Comparison of ENCODE assay signal across 27 cellular contexts in genomic region chr2:67002618-67003371, GRCh38.
A peak's percentile ranks its signal among the peaks of the same experiment; 100 is the strongest.
DNase-seq lines count a peak whose midpoint lies in the region; TF ChIP-seq lines count a peak whose summit lies in the region.
"Had no signal": no experiment of that assay in that cellular context is flagged by ENCODE, and none has a peak within 500 bp of the region (broad histone marks: within the 10 kb centered on the region; RNA-seq: fewer than 3 reads in every experiment).

No MANE protein-coding gene starts in this region.

- POLR2A ChIA-PET in CD8-positive, alpha-beta memory T cell (lab: Charles Lee) = no interaction called here

- H3K4me1 Mint-ChIP-seq in progenitor cell of endocrine pancreas (ENCODE audit: low read depth) = peaks cover 7% of the 10 kb centered on the region
- H3K4me1 Mint-ChIP-seq in CD8-positive, alpha-beta memory T cell = no peaks in the 10 kb centered on the region
- H3K4me1 Mint-ChIP-seq: activated naive CD8-positive, alpha-beta T cell treated with anti-CD3 and anti-CD28 coated beads, Interleukin-2, amount 10 ng/mL, durations not matched to agents 7 days and 5 days; naive B cell had no signal

- peaks cover 15% of the 10 kb centered on the region for H3K9me3 Mint-ChIP-seq in progenitor cell of endocrine pancreas (ENCODE audit: low read depth)
- peaks cover 0 to 8% (median 3%) of the 10 kb centered on the region in 5 donors for H3K9me3 Mint-ChIP-seq in CD8-positive, alpha-beta memory T cell

- peaks cover 2% of the 10 kb centered on the region for H3K36me3 Mint-ChIP-seq in progenitor cell of endocrine pancreas (ENCODE audit: insufficient read depth)
- H3K36me3 Mint-ChIP-seq in CD8-positive, alpha-beta memory T cell = no peaks in the 10 kb centered on the region
- H3K36me3 Mint-ChIP-seq: activated naive CD8-positive, alpha-beta T cell treated with anti-CD3 and anti-CD28 coated beads, Interleukin-2, amount 10 ng/mL, durations not matched to agents 7 days and 5 days; naive B cell had no signal

- no peak overlapping the region for H3K27ac Mint-ChIP-seq in progenitor cell of endocrine pancreas
- no peak overlapping the region for H3K27ac Mint-ChIP-seq in CD8-positive, alpha-beta memory T cell
- H3K27ac Mint-ChIP-seq: activated naive CD8-positive, alpha-beta T cell treated with anti-CD3 and anti-CD28 coated beads, Interleukin-2, amount 10 ng/mL, durations not matched to agents 7 days and 5 days; naive B cell; stimulated activated naive CD8-positive, alpha-beta T cell treated with anti-CD3 and anti-CD28 coated beads, Interleukin-15, Interleukin-2, amounts not matched to agents 100 ng/mL and 50 ng/mL, for 24 hours had no signal

- no peaks in the 10 kb centered on the region for H3K36me3 ChIP-seq in CD8-positive, alpha-beta memory T cell (ENCODE audit: insufficient read depth, low read length)
- H3K36me3 ChIP-seq: gastroesophageal sphincter had no signal

- H3K4me3 ChIP-seq in astrocyte of the spinal cord (ENCODE audit: low read depth, low read length) = no peak overlapping the region
- no peak overlapping the region for H3K4me3 ChIP-seq in fibroblast of mammary gland (ENCODE audit: control insufficient read depth, low read depth, low read length)
- H3K4me3 ChIP-seq in CD8-positive, alpha-beta memory T cell (ENCODE audit: low read length) = no peak overlapping the region
- H3K4me3 ChIP-seq: gastroesophageal sphincter, GM12878, SK-N-MC, skin epidermis had no signal

- H3K9me3 ChIP-seq in CD8-positive, alpha-beta memory T cell (ENCODE audit: low read length) = no peaks in the 10 kb centered on the region
- H3K9me3 ChIP-seq: gastroesophageal sphincter had no signal

- no peak overlapping the region for H3K27ac ChIP-seq in CD8-positive, alpha-beta memory T cell (ENCODE audit: low read depth, low read length)
- H3K27ac ChIP-seq: 22Rv1, gastroesophageal sphincter, SK-N-MC, skin epidermis had no signal

- DNase-seq in DMS53 (lab: John Stamatoyannopoulos, UW) (peak; percentile 4), DMS53 treated with DMSO at 0.1 percent for 48 hours (lab: John Stamatoyannopoulos, UW; ENCODE audit: unreplicated experiment) (no peak), astrocyte of the spinal cord (ENCODE audit: low read depth, low spot score) (no peak), fibroblast of mammary gland (ENCODE audit: low read depth) (no peak), progenitor cell of endocrine pancreas (ENCODE audit: low spot score, unreplicated experiment) (no peak), HK-2 (ENCODE audit: unreplicated experiment) (no peak)
- DNase-seq in activated naive CD4-positive, alpha-beta T cell treated with anti-CD3 and anti-CD28 coated beads, Interleukin-2, amount 50 U/mL, for 16 hours = no peak
- DNase-seq in CD8-positive, alpha-beta memory T cell = no peak
- DNase-seq: activated CD4-positive, alpha-beta T cell treated with anti-CD3 and anti-CD28 coated beads for 4 hours; activated CD8-positive, alpha-beta memory T cell treated with anti-CD3 and anti-CD28 coated beads for 24 hours; activated effector memory CD4-positive, alpha-beta T cell treated with Interleukin-2 at 50 U/mL for 16 hours; activated naive CD8-positive, alpha-beta T cell treated with anti-CD3 and anti-CD28 coated beads, Interleukin-2, amount 10 ng/mL, durations not matched to agents 7 days and 5 days; effector CD4-positive, alpha-beta T cell; EL; hippocampal formation; naive B cell; NCI-H1048; NCI-H187; NCI-H526 treated with DMSO at 0.1 percent for 48 hours; occipital lobe; T-helper 2 cell had no signal

- in situ Hi-C loops in astrocyte of the spinal cord (cut with HindIII; ENCODE audit: low sequenced_read_pairs) = no loop called here

- peak; percentile 18 for TF ChIP-seq CTCF in astrocyte of the spinal cord (IDR thresholded peaks at IDR 0.05; ENCODE audit: low read depth, low read length)
- peak; percentile 26 for TF ChIP-seq CTCF in fibroblast of mammary gland (conservative IDR thresholded peaks at IDR 0.05; ENCODE audit: control insufficient read depth, insufficient read depth, low read depth, low read length)
- peak; percentile 23 for TF ChIP-seq CTCF in progenitor cell of endocrine pancreas (IDR thresholded peaks at IDR 0.05; ENCODE audit: unreplicated experiment)

- H3K4me3 Mint-ChIP-seq in progenitor cell of endocrine pancreas (ENCODE audit: low read depth) = no peak overlapping the region
- H3K4me3 Mint-ChIP-seq in CD8-positive, alpha-beta memory T cell = no peak overlapping the region
- H3K4me3 Mint-ChIP-seq: activated naive CD8-positive, alpha-beta T cell treated with anti-CD3 and anti-CD28 coated beads, Interleukin-2, amount 10 ng/mL, durations not matched to agents 7 days and 5 days; naive B cell; stimulated activated naive CD8-positive, alpha-beta T cell treated with anti-CD3 and anti-CD28 coated beads, Interleukin-15, Interleukin-2, amounts not matched to agents 100 ng/mL and 50 ng/mL, for 24 hours had no signal

- CTCF ChIA-PET in CD8-positive, alpha-beta memory T cell (lab: Charles Lee) = no interaction called here

- H3K4me1 ChIP-seq in CD8-positive, alpha-beta memory T cell (ENCODE audit: insufficient read depth, low read length) = no peaks in the 10 kb centered on the region
- H3K4me1 ChIP-seq: gastroesophageal sphincter had no signal

- no peaks in the 10 kb centered on the region for H3K27me3 Mint-ChIP-seq in progenitor cell of endocrine pancreas
- no peaks in the 10 kb centered on the region for H3K27me3 Mint-ChIP-seq in CD8-positive, alpha-beta memory T cell
- H3K27me3 Mint-ChIP-seq: activated naive CD8-positive, alpha-beta T cell treated with anti-CD3 and anti-CD28 coated beads, Interleukin-2, amount 10 ng/mL, durations not matched to agents 7 days and 5 days; stimulated activated naive CD8-positive, alpha-beta T cell treated with anti-CD3 and anti-CD28 coated beads, Interleukin-15, Interleukin-2, amounts not matched to agents 100 ng/mL and 50 ng/mL, for 24 hours had no signal

- H3K27me3 ChIP-seq in CD8-positive, alpha-beta memory T cell (ENCODE audit: insufficient read depth, low read length, poor library complexity, severe bottlenecking) = no peaks in the 10 kb centered on the region
- H3K27me3 ChIP-seq: gastroesophageal sphincter had no signal
